ENCODE assay signal across 8 cellular contexts in the genomic region with DNA sequence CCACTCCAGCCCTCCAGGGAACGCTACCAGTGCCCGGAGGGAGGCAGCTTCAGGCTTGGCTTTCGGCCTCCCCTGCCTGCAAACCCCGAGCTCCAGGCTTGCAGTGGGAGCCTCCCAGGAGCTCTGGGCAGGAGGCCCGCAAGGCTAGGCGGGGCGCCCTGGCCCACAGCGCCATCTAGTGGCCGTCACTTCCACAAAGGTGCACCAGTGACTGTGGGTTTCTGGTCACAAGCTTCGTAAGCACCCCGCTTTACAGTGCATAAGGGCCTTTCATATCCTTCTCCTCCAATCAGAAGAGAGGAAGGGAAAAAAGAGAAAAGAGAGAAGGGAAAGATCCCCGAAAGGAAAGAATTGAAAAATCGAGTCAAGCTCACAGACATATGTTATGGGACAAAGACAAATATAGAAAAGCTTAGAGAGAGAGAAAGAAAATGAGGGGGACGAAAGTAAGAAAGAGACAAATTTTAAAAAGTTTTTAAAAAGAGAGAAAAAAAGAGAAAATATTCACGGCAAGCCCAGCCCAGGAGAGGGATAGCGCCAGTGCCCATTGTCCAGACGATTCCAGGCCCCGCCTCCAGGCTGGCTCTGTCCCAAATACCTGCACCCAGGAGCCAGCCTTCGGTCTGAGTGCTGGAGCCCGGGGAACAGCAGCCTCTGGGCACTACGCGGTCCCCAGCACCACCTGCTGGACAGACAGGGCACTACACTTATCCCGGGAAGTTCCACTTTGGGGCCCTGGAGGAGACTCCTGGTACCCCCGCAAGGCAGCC.
A peak's percentile ranks its signal among the peaks of the same experiment; 100 is the strongest.
DNase-seq lines count a peak whose midpoint lies in the region; ATAC-seq, FAIRE-seq and TF ChIP-seq lines count a peak whose summit lies in the region.

No MANE protein-coding gene starts in this region.

- H3K4me3 ChIP-seq in astrocyte (ENCODE audit: insufficient read depth, low read depth, low read length) (peak overlapping the region; percentile 43), vagina (peak overlapping the region; percentile 2 to 17)

- peak; percentile 81 for TF ChIP-seq CTCF in astrocyte (IDR thresholded peaks at IDR 0.05; ENCODE audit: insufficient read depth, low read depth, low read length)
- peak; percentile 75 to 99 (median 89) for TF ChIP-seq CTCF in vagina (IDR thresholded peaks at IDR 0.05)

- peaks cover 31% of the 10 kb centered on the region for H3K27me3 Mint-ChIP-seq in astrocyte (ENCODE audit: low read depth, unreplicated experiment)

- no peak overlapping the region for H2AFZ ChIP-seq in astrocyte (ENCODE audit: low read depth, low read length)

- H3K4me1 ChIP-seq in astrocyte (ENCODE audit: insufficient read depth, low read length) (peaks cover 8% of the 10 kb centered on the region), vagina (peaks cover 13% of the 10 kb centered on the region)

- no peak for TF ChIP-seq POLR2A in vagina (IDR thresholded peaks at IDR 0.05)

- peak overlapping the region; percentile 89 for H3K4me3 Mint-ChIP-seq in astrocyte (ENCODE audit: unreplicated experiment)

- no peaks in the 10 kb centered on the region for H3K79me2 ChIP-seq in astrocyte (ENCODE audit: insufficient read depth, low read length)

- DNase-seq in AG20443 (ENCODE audit: low spot score) (peak; percentile 92), NCI-H187 (lab: John Stamatoyannopoulos, UW) (peak; percentile 73 to 82), T-helper 22 cell (ENCODE audit: low read depth) (peak; percentile 30), astrocyte (ENCODE audit: low read depth) (peak; percentile 74), hepatic stellate cell (ENCODE audit: low spot score) (peak; percentile 88), pulmonary artery endothelial cell (ENCODE audit: low read depth, low spot score) (peak; percentile 62), vagina (ENCODE audit: extremely low spot score in 2 of 2) (no peak)

- H4K20me1 ChIP-seq in astrocyte (ENCODE audit: insufficient read depth, low read length), result no peaks in the 10 kb centered on the region

- H3K9me3 ChIP-seq in astrocyte (ENCODE audit: insufficient read depth, low read depth, low read length) (no peaks in the 10 kb centered on the region), vagina (no peaks in the 10 kb centered on the region)

- no peaks in the 10 kb centered on the region for H3K36me3 Mint-ChIP-seq in astrocyte (ENCODE audit: low read depth, unreplicated experiment)

- H3K27ac ChIP-seq in astrocyte (ENCODE audit: low read depth, low read length), result no peak overlapping the region
- no peak overlapping the region for H3K27ac ChIP-seq in vagina

- no peaks in the 10 kb centered on the region for H3K36me3 ChIP-seq in astrocyte (ENCODE audit: insufficient read depth, low read length)
- H3K36me3 ChIP-seq in vagina, result no peaks in the 10 kb centered on the region

- peaks cover 2% of the 10 kb centered on the region for H3K9me3 Mint-ChIP-seq in astrocyte (ENCODE audit: unreplicated experiment)

- peak; percentile 47 for ATAC-seq in GM21447 (IDR thresholded peaks at IDR 0.05; ENCODE audit: unreplicated experiment)

- peaks cover 2% of the 10 kb centered on the region for H3K27me3 ChIP-seq in astrocyte (ENCODE audit: insufficient read depth, low read length)
- H3K27me3 ChIP-seq in vagina, result no peaks in the 10 kb centered on the region

- peak overlapping the region; percentile 88 for H3K4me2 ChIP-seq in astrocyte (ENCODE audit: low read length)

- peaks cover 7% of the 10 kb centered on the region for H3K4me1 Mint-ChIP-seq in astrocyte (ENCODE audit: low read depth, unreplicated experiment)

- H3K27ac Mint-ChIP-seq in astrocyte (ENCODE audit: unreplicated experiment), result peak overlapping the region; percentile 47

- FAIRE-seq in astrocyte (lab: Jason Lieb, UNC), result no peak

- H3K9ac ChIP-seq in astrocyte (ENCODE audit: low read length), result peak overlapping the region; percentile 64

- intact Hi-C loops in vagina (cut with DNase I), result loop anchor here (5.0 kb wide), 2 partner anchors 833 to 958 kb away; a partner anchor contains a TSS

Comparison
In these comparisons a context has a peak if more than half of its experiments do, and no peak if none do; other contexts are left out.
1. DNase-seq: peak in AG20443 (single experiment), NCI-H187 (2 of 2), T-helper 22 cell (single experiment), astrocyte (single experiment), hepatic stellate cell (single experiment) and pulmonary artery endothelial cell (single experiment); none in vagina (0 of 2).